In the genomic region with DNA sequence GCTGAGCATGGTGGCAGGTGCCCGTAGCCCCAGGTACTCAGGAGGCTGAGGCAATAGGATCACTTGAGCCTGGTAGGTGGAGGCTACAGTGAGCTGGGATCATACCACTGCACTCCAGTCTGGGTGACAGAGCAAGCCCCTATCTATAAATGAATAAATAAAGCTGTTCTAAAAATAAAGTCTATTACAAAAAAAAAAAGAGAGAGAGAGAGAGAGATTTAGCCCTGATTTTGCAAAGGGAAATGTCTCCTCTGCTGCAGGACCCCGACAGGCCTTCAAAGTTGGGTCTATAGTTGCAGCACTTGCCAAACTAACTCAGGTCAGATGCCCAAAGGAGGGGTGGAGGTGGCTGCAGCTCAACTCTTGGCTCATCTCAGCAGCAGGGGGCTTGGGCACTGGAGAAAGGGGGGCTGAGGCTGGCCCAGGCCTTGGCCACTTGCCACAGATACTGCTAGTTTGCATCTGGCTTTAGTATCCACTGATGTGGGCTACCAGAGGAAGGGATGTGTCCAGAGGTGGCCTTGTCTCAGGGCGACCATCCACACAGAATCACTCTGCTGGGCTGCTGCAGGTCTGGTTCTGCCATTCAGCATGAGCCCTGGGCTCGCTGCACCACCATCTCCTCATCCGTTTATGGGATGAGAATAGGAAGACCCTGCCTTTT, we compare ENCODE assay signal across 15 cellular contexts.
"Had no signal": no experiment of that assay in that cellular context is flagged by ENCODE, and none has a peak within 500 bp of the region (broad histone marks: within the 10 kb centered on the region; RNA-seq: fewer than 3 reads in every experiment).

No MANE protein-coding gene starts in this region.

- FAIRE-seq: endometrium had no signal

- H3K27ac ChIP-seq: colonic mucosa, esophagus squamous epithelium, sigmoid colon, spleen had no signal

- H3K4me3 ChIP-seq: colonic mucosa, esophagus squamous epithelium, sigmoid colon, spleen had no signal

- H3K9me3 ChIP-seq: colonic mucosa, esophagus squamous epithelium, sigmoid colon, spleen had no signal

- DNase-seq: activated CD4-positive, alpha-beta T cell treated with anti-CD3 and anti-CD28 coated beads, Interleukin-2, amount 50 U/mL, for 4 hours; activated CD4-positive, CD25-positive, alpha-beta regulatory T cell treated with anti-CD3 and anti-CD28 coated beads, Interleukin-2, amount 50 U/mL, for 72 hours; activated naive CD4-positive, alpha-beta T cell treated with anti-CD3 and anti-CD28 coated beads, Interleukin-2, amount 50 U/mL, for 16 hours; activated T-cell treated with anti-CD3 and anti-CD28 coated beads for 4 hours; central memory CD4-positive, alpha-beta T cell; colonic mucosa; esophagus squamous epithelium; kidney glomerular epithelial cell; nucleus accumbens; sigmoid colon; spleen; stimulated activated naive CD8-positive, alpha-beta T cell treated with anti-CD3 and anti-CD28 coated beads, Interleukin-15, amount 100 ng/mL, for 72 hours had no signal

- H3K36me3 ChIP-seq: colonic mucosa had no signal

- H3K4me1 ChIP-seq: colonic mucosa, sigmoid colon, spleen had no signal

- H3K27me3 ChIP-seq: colonic mucosa, esophagus squamous epithelium, sigmoid colon, spleen had no signal

- ATAC-seq: activated T-helper 17 cell treated with anti-CD3 and anti-CD28 coated beads, Interleukin-2, amount 50 U/mL, for 72 hours; natural killer cell treated with Interleukin-12 subunit alpha and Interleukin-12 subunit beta and Interleukin-15 and Interleukin-18, amount 100 ng/mL, for 72 hours; stimulated activated naive CD8-positive, alpha-beta T cell treated with anti-CD3 and anti-CD28 coated beads, Interleukin-15, amount 100 ng/mL, for 72 hours had no signal
